Comparison of ENCODE assay signal across 27 cellular contexts in the genomic region with DNA sequence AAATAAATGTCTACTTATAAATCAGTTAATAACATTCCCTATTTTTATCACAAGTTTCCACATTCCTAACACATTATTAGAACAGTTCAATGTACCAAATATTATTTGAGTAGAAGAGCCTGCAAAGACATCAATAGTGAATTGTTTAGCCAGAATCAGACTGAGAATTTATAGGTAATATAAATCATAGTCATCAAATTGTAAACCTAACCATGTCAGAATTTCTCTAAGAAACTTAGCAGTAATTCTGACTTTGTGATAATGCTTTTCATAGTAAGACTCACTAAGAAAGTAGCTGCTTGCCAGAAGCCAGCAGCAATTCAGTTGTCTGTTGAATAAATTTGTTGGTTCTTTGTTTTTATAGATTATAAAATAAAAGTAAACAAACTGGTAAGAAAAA.
"Had no signal": no experiment of that assay in that cellular context is flagged by ENCODE, and none has a peak within 500 bp of the region (broad histone marks: within the 10 kb centered on the region; RNA-seq: fewer than 3 reads in every experiment).

No MANE protein-coding gene starts in this region.

- H3K9me3 Mint-ChIP-seq: mesothelial cell of epicardium; naive B cell; natural killer cell; nephron progenitor cell; stimulated activated effector memory CD8-positive, alpha-beta T cell treated with anti-CD3 and anti-CD28 coated beads, Interleukin-12 subunit alpha, Interleukin-12 subunit beta, amount 100 ng/mL, for 72 hours; stimulated activated naive CD8-positive, alpha-beta T cell treated with anti-CD3 and anti-CD28 coated beads, Interleukin-15, Interleukin-2, amounts not matched to agents 100 ng/mL and 50 ng/mL, for 24 hours had no signal

- H3K79me2 ChIP-seq: hepatocyte had no signal

- ATAC-seq: natural killer cell; pancreas; right cardiac atrium; stimulated activated effector memory CD8-positive, alpha-beta T cell treated with anti-CD3 and anti-CD28 coated beads, Interleukin-12 subunit alpha, Interleukin-12 subunit beta, amount 100 ng/mL, for 72 hours; upper lobe of right lung had no signal

- H3K9me3 ChIP-seq: left ventricle myocardium inferior, pancreas, prostate gland, sigmoid colon, spleen, suprapubic skin, thoracic aorta, tibial artery, upper lobe of right lung had no signal

- H3K27me3 Mint-ChIP-seq: naive B cell; stimulated activated naive CD8-positive, alpha-beta T cell treated with anti-CD3 and anti-CD28 coated beads, Interleukin-15, Interleukin-2, amounts not matched to agents 100 ng/mL and 50 ng/mL, for 24 hours had no signal

- H3K4me1 ChIP-seq: left ventricle myocardium inferior, pancreas, prostate gland, suprapubic skin, tibial artery, upper lobe of right lung had no signal

- H2AFZ ChIP-seq: hepatocyte had no signal

- H3K4me1 Mint-ChIP-seq: nephron progenitor cell; stimulated activated effector memory CD8-positive, alpha-beta T cell treated with anti-CD3 and anti-CD28 coated beads, Interleukin-12 subunit alpha, Interleukin-12 subunit beta, amount 100 ng/mL, for 72 hours had no signal

- H3K4me3 Mint-ChIP-seq: mesothelial cell of epicardium; naive B cell; natural killer cell; nephron progenitor cell; stimulated activated effector memory CD8-positive, alpha-beta T cell treated with anti-CD3 and anti-CD28 coated beads, Interleukin-12 subunit alpha, Interleukin-12 subunit beta, amount 100 ng/mL, for 72 hours; stimulated activated naive CD8-positive, alpha-beta T cell treated with anti-CD3 and anti-CD28 coated beads, Interleukin-15, Interleukin-2, amounts not matched to agents 100 ng/mL and 50 ng/mL, for 24 hours had no signal

- H3K27ac ChIP-seq: hepatocyte, left ventricle myocardium inferior, pancreas, prostate gland, sigmoid colon, spleen, suprapubic skin, thoracic aorta, tibial artery, upper lobe of right lung had no signal

- FAIRE-seq: pancreas, small intestine, urothelium cell line had no signal

- H3K36me3 Mint-ChIP-seq: natural killer cell; stimulated activated effector memory CD8-positive, alpha-beta T cell treated with anti-CD3 and anti-CD28 coated beads, Interleukin-12 subunit alpha, Interleukin-12 subunit beta, amount 100 ng/mL, for 72 hours had no signal

- H3K4me3 ChIP-seq: hepatocyte, left ventricle myocardium inferior, lung, pancreas, prostate gland, sigmoid colon, spleen, suprapubic skin, thoracic aorta, tibial artery, upper lobe of right lung had no signal

- H3K36me3 ChIP-seq: left ventricle myocardium inferior, pancreas, prostate gland, thoracic aorta, upper lobe of right lung had no signal

- DNase-seq: islet precursor cell; left ventricle myocardium inferior; mesendoderm; naive B cell; natural killer cell; nephron progenitor cell; pancreas; posterior cingulate gyrus; retina; right cardiac atrium; sigmoid colon; small intestine; spleen; stimulated activated CD4-positive, alpha-beta T cell treated with anti-CD3 and anti-CD28 coated beads, Interleukin-4, amount 100 ng/mL, for 24 hours; stimulated activated naive CD4-positive, alpha-beta T cell; tibial artery; trophoblast cell; upper lobe of right lung had no signal

- H3K27me3 ChIP-seq: hepatocyte, pancreas, sigmoid colon, spleen, suprapubic skin, tibial artery, upper lobe of right lung had no signal

- H3K27ac Mint-ChIP-seq: mesothelial cell of epicardium; naive B cell; natural killer cell; nephron progenitor cell; stimulated activated effector memory CD8-positive, alpha-beta T cell treated with anti-CD3 and anti-CD28 coated beads, Interleukin-12 subunit alpha, Interleukin-12 subunit beta, amount 100 ng/mL, for 72 hours; stimulated activated naive CD8-positive, alpha-beta T cell treated with anti-CD3 and anti-CD28 coated beads, Interleukin-15, Interleukin-2, amounts not matched to agents 100 ng/mL and 50 ng/mL, for 24 hours had no signal

- H3K4me2 ChIP-seq: hepatocyte had no signal
